In the genomic region with DNA sequence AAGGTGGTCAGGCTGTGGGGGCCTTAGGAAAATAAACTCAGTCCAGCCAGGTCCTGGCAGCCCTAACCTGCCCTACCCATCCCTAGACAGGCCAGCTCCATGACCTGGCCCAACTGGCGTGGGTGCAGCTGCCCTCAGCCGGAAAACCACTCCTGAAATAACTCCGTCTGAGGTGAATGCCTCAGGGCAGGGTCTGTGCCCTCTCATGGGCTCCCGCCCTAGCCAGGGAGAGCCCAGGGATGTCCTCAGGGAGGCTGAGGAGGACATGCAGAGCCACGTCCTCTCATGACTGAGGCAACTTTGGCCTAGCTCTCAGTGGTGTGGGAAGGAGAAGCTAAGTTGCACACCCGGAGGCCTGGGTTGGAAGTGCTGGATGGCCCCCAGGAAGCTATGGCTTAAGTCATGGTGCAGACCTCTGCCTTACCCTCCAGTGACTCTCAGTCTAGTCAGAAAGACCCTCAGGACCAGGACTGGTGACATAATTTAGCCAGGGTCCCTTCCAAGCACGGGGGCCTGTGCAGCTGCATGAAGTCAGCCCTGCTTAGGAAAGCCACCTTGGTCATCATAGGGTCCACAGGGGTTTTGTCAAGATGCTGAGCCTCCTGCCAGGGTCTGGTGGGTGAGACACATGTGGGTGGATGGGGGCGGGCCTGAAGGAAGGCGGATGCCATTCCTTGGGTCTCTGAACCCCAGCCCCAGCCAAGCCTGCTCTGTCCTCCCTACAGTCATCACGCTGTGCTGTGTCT, we compare ENCODE assay signal across 1 cellular context.
TF ChIP-seq lines count a peak whose summit lies in the region.

No MANE protein-coding gene starts in this region.

TF ChIP-seq in H1, 55 proteins besides CTCF, POLR2A, EP300 and RAD21:
- TF ChIP-seq SRF (IDR thresholded peaks at IDR 0.05; ENCODE audit: low read depth, low read length) (no peak), TAF1 (IDR thresholded peaks at IDR 0.05; ENCODE audit: low read depth, low read length) (no peak), RFX5 (IDR thresholded peaks at IDR 0.05; ENCODE audit: borderline replicate concordance, low read depth, low read length) (no peak), POLR2AphosphoS5 (IDR thresholded peaks at IDR 0.05; ENCODE audit: low read depth, low read length) (no peak), SP1 (IDR thresholded peaks at IDR 0.05; ENCODE audit: low read depth, low read length) (no peak), RBBP5 (IDR thresholded peaks at IDR 0.05; ENCODE audit: borderline replicate concordance, low read depth, low read length) (no peak), MAFK (IDR thresholded peaks at IDR 0.05; ENCODE audit: low read depth, low read length) (no peak), SIN3A (conservative IDR thresholded peaks at IDR 0.05 in 1 of 2, IDR thresholded peaks at IDR 0.05 in 1 of 2; ENCODE audit: low read depth in 1 of 2, low read length in 2 of 2) (no peak), TEAD4 (IDR thresholded peaks at IDR 0.05; ENCODE audit: low read depth, low read length) (no peak), SUZ12 (IDR thresholded peaks at IDR 0.05; ENCODE audit: low read length) (no peak), NANOG (IDR thresholded peaks at IDR 0.05; ENCODE audit: insufficient read depth, low read depth, low read length, poor library complexity, severe bottlenecking) (no peak), SP2 (IDR thresholded peaks at IDR 0.05; ENCODE audit: low read length) (no peak), TBP (IDR thresholded peaks at IDR 0.05; ENCODE audit: low read depth, low read length) (no peak)
- TF ChIP-seq, protein P1, sequence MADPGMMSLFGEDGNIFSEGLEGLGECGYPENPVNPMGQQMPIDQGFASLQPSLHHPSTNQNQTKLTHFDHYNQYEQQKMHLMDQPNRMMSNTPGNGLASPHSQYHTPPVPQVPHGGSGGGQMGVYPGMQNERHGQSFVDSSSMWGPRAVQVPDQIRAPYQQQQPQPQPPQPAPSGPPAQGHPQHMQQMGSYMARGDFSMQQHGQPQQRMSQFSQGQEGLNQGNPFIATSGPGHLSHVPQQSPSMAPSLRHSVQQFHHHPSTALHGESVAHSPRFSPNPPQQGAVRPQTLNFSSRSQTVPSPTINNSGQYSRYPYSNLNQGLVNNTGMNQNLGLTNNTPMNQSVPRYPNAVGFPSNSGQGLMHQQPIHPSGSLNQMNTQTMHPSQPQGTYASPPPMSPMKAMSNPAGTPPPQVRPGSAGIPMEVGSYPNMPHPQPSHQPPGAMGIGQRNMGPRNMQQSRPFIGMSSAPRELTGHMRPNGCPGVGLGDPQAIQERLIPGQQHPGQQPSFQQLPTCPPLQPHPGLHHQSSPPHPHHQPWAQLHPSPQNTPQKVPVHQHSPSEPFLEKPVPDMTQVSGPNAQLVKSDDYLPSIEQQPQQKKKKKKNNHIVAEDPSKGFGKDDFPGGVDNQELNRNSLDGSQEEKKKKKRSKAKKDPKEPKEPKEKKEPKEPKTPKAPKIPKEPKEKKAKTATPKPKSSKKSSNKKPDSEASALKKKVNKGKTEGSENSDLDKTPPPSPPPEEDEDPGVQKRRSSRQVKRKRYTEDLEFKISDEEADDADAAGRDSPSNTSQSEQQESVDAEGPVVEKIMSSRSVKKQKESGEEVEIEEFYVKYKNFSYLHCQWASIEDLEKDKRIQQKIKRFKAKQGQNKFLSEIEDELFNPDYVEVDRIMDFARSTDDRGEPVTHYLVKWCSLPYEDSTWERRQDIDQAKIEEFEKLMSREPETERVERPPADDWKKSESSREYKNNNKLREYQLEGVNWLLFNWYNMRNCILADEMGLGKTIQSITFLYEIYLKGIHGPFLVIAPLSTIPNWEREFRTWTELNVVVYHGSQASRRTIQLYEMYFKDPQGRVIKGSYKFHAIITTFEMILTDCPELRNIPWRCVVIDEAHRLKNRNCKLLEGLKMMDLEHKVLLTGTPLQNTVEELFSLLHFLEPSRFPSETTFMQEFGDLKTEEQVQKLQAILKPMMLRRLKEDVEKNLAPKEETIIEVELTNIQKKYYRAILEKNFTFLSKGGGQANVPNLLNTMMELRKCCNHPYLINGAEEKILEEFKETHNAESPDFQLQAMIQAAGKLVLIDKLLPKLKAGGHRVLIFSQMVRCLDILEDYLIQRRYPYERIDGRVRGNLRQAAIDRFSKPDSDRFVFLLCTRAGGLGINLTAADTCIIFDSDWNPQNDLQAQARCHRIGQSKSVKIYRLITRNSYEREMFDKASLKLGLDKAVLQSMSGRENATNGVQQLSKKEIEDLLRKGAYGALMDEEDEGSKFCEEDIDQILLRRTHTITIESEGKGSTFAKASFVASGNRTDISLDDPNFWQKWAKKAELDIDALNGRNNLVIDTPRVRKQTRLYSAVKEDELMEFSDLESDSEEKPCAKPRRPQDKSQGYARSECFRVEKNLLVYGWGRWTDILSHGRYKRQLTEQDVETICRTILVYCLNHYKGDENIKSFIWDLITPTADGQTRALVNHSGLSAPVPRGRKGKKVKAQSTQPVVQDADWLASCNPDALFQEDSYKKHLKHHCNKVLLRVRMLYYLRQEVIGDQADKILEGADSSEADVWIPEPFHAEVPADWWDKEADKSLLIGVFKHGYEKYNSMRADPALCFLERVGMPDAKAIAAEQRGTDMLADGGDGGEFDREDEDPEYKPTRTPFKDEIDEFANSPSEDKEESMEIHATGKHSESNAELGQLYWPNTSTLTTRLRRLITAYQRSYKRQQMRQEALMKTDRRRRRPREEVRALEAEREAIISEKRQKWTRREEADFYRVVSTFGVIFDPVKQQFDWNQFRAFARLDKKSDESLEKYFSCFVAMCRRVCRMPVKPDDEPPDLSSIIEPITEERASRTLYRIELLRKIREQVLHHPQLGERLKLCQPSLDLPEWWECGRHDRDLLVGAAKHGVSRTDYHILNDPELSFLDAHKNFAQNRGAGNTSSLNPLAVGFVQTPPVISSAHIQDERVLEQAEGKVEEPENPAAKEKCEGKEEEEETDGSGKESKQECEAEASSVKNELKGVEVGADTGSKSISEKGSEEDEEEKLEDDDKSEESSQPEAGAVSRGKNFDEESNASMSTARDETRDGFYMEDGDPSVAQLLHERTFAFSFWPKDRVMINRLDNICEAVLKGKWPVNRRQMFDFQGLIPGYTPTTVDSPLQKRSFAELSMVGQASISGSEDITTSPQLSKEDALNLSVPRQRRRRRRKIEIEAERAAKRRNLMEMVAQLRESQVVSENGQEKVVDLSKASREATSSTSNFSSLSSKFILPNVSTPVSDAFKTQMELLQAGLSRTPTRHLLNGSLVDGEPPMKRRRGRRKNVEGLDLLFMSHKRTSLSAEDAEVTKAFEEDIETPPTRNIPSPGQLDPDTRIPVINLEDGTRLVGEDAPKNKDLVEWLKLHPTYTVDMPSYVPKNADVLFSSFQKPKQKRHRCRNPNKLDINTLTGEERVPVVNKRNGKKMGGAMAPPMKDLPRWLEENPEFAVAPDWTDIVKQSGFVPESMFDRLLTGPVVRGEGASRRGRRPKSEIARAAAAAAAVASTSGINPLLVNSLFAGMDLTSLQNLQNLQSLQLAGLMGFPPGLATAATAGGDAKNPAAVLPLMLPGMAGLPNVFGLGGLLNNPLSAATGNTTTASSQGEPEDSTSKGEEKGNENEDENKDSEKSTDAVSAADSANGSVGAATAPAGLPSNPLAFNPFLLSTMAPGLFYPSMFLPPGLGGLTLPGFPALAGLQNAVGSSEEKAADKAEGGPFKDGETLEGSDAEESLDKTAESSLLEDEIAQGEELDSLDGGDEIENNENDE (IDR thresholded peaks at IDR 0.05; ENCODE audit: insufficient replicate concordance, low read length), result no peak
